In genomic region chr6:31495580-31495979, GRCh38 we compare ENCODE assay signal across 1 cellular context.
TF ChIP-seq lines count a peak whose summit lies in the region.

No MANE protein-coding gene starts in this region.

TF ChIP-seq in SK-N-SH treated with all-trans-retinoic acid at 6 μM for 48 hours, 23 proteins besides CTCF, POLR2A, EP300 and RAD21 (continued from another document):
- no peak for TF ChIP-seq PATZ1 (CRISPR knock-in tag; IDR thresholded peaks at IDR 0.05; ENCODE audit: borderline replicate concordance)
- TF ChIP-seq ZNF70 (CRISPR knock-in tag; IDR thresholded peaks at IDR 0.05): no peak
